28 cellular contexts compared by ENCODE assay signal in the genomic region with DNA sequence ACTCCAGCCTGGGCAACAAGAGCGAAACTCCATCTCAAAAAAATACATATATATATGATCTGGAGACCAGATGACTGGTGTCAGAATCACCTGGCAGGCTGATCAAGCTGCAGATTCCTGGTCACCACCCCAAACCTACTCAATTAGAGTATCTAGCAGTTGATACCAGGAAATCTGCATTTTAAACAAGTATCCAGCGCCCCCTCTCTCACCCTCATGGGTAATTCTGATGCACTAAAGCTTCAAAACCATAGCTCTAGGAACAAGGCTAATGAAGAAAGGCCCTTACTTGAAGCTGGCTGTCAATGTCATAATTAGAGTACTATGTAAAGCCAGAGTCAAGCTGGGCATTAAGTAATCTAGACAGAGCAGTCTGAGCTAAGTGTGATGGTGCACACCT. TPM values are rescaled to one million over a fixed set of nuclear protein-coding genes. Genes with fewer than 3 reads are reported as not detected.
DNase-seq lines count a peak whose midpoint lies in the region; ATAC-seq and TF ChIP-seq lines count a peak whose summit lies in the region.
"Had no signal": no experiment of that assay in that cellular context is flagged by ENCODE, and none has a peak within 500 bp of the region (broad histone marks: within the 10 kb centered on the region; RNA-seq: fewer than 3 reads in every experiment).

No MANE protein-coding gene starts in this region.

- H3K4me2 ChIP-seq in H9 (ENCODE audit: insufficient read depth, insufficient read length, low read length) = no peak overlapping the region

- no peak overlapping the region for H3K56ac ChIP-seq in H9 (ENCODE audit: insufficient read length, low read depth, low read length)

- H2BK20ac ChIP-seq in H9 (ENCODE audit: low read depth, low read length, poor library complexity, severe bottlenecking) = no peak overlapping the region

- H3K36me3 Mint-ChIP-seq in activated CD4-positive, alpha-beta T cell treated with anti-CD3 and anti-CD28 coated beads for 36 hours (ENCODE audit: low read depth) = peaks cover 28% of the 10 kb centered on the region
- peaks cover 20 to 60% (median 56%) of the 10 kb centered on the region in 3 experiments; a peak in 6 of 7 replicates for H3K36me3 Mint-ChIP-seq in H9 (ENCODE audit: insufficient read depth in 1 of 3, low read depth in 3 of 3)
- peaks cover 89% of the 10 kb centered on the region for H3K36me3 Mint-ChIP-seq in activated T-helper 17 cell treated with anti-CD3 and anti-CD28 coated beads, Interleukin-2, amount 50 U/mL, for 72 hours (ENCODE audit: low read depth)

- ATAC-seq in activated CD4-positive, alpha-beta T cell treated with anti-CD3 and anti-CD28 coated beads for 36 hours = peak; percentile 39
- ATAC-seq in activated T-helper 17 cell treated with anti-CD3 and anti-CD28 coated beads, Interleukin-2, amount 50 U/mL, for 72 hours (replicated peaks) = no peak
- no peak for ATAC-seq in left lobe of liver
- ATAC-seq: activated CD4-positive, CD25-positive, alpha-beta regulatory T cell treated with anti-CD3 and anti-CD28 coated beads, Interleukin-2, amount 50 U/mL, for 24 hours; heart left ventricle had no signal

- H2BK120ac ChIP-seq in H9 (ENCODE audit: low read depth, low read length, poor library complexity, severe bottlenecking) = no peak overlapping the region

- H3K9ac ChIP-seq in H9 (ENCODE audit: extremely low read depth, insufficient read length, low read length) = no peak overlapping the region

- H3K23ac ChIP-seq in H9 (ENCODE audit: insufficient read length, low read depth, low read length) = no peak overlapping the region

- no peak overlapping the region for H3K27ac Mint-ChIP-seq in activated CD4-positive, alpha-beta T cell treated with anti-CD3 and anti-CD28 coated beads for 36 hours
- no peak overlapping the region for H3K27ac Mint-ChIP-seq in H9
- H3K27ac Mint-ChIP-seq in activated T-helper 17 cell treated with anti-CD3 and anti-CD28 coated beads, Interleukin-2, amount 50 U/mL, for 72 hours = peak overlapping the region; percentile 61
- H3K27ac Mint-ChIP-seq: T-helper 1 cell treated with Interleukin-12 subunit alpha and Interleukin-12 subunit beta and Interleukin-4 antibody, amounts not matched to agents 30 μg/mL and 1 μg/mL, for 36 hours had no signal

- intact Hi-C loops in activated CD4-positive, alpha-beta T cell treated with anti-CD3 and anti-CD28 coated beads for 36 hours (cut with DNase I, micrococcal nuclease) = no loop called here

- TF ChIP-seq CTCF in H9 (conservative IDR thresholded peaks at IDR 0.05) = 0 out of 3 replicates have a peak, but pooled peaks have one; percentile 19

- no peak overlapping the region for H2BK12ac ChIP-seq in H9 (ENCODE audit: insufficient read length, low read depth, low read length)

- no peak overlapping the region for H4K91ac ChIP-seq in H9 (ENCODE audit: insufficient read length, low read depth, low read length)

- H3K4me3 Mint-ChIP-seq in activated CD4-positive, alpha-beta T cell treated with anti-CD3 and anti-CD28 coated beads for 36 hours = no peak overlapping the region
- H3K4me3 Mint-ChIP-seq in H9 = no peak overlapping the region
- no peak overlapping the region for H3K4me3 Mint-ChIP-seq in activated T-helper 17 cell treated with anti-CD3 and anti-CD28 coated beads, Interleukin-2, amount 50 U/mL, for 72 hours
- H3K4me3 Mint-ChIP-seq: CD4-positive, alpha-beta memory T cell; T-helper 1 cell treated with Interleukin-12 subunit alpha and Interleukin-12 subunit beta and Interleukin-4 antibody, amounts not matched to agents 30 μg/mL and 1 μg/mL, for 36 hours had no signal

- no peak overlapping the region for H3K18ac ChIP-seq in H9 (ENCODE audit: insufficient read length, low read depth, low read length)

- no peak overlapping the region for H2BK15ac ChIP-seq in H9 (ENCODE audit: low read depth, low read length)

- H3K27ac ChIP-seq in H9 (ENCODE audit: insufficient read length, low read depth, low read length) = no peak overlapping the region
- H3K27ac ChIP-seq: esophagus muscularis mucosa, heart left ventricle, left ventricle myocardium inferior, right lobe of liver, RWPE1, tibial artery, vagina had no signal

- peaks cover 6% of the 10 kb centered on the region for H3K4me1 Mint-ChIP-seq in activated CD4-positive, alpha-beta T cell treated with anti-CD3 and anti-CD28 coated beads for 36 hours
- H3K4me1 Mint-ChIP-seq in H9 = no peaks in the 10 kb centered on the region
- peaks cover 13% of the 10 kb centered on the region for H3K4me1 Mint-ChIP-seq in activated T-helper 17 cell treated with anti-CD3 and anti-CD28 coated beads, Interleukin-2, amount 50 U/mL, for 72 hours

- H3T11ph ChIP-seq in H9 (ENCODE audit: low read length) = no peak overlapping the region

- H3K4ac ChIP-seq in H9 (ENCODE audit: low read depth, low read length) = no peak overlapping the region

- no peaks in the 10 kb centered on the region for H3K79me1 ChIP-seq in H9 (ENCODE audit: insufficient read depth, low read depth, low read length, poor library complexity, severe bottlenecking)

- H4K5ac ChIP-seq in H9 (ENCODE audit: insufficient read length, low read depth, low read length) = no peak overlapping the region

- no peak overlapping the region for H4K8ac ChIP-seq in H9 (replicated peaks; ENCODE audit: insufficient read length, low read depth, low read length)

- no peaks in the 10 kb centered on the region for H3K23me2 ChIP-seq in H9 (ENCODE audit: insufficient read length, low read depth, low read length, poor library complexity, severe bottlenecking)

- H3K9me3 Mint-ChIP-seq in activated CD4-positive, alpha-beta T cell treated with anti-CD3 and anti-CD28 coated beads for 36 hours (ENCODE audit: low read depth) = no peaks in the 10 kb centered on the region
- H3K9me3 Mint-ChIP-seq in H9 = peaks cover 0 to 8% of the 10 kb centered on the region in 2 experiments; a peak in 3 of 5 replicates
- no peaks in the 10 kb centered on the region for H3K9me3 Mint-ChIP-seq in activated T-helper 17 cell treated with anti-CD3 and anti-CD28 coated beads, Interleukin-2, amount 50 U/mL, for 72 hours
- H3K9me3 Mint-ChIP-seq: CD4-positive, alpha-beta memory T cell; T-helper 1 cell treated with Interleukin-12 subunit alpha and Interleukin-12 subunit beta and Interleukin-4 antibody, amounts not matched to agents 30 μg/mL and 1 μg/mL, for 36 hours had no signal

- no peak overlapping the region for H3K14ac ChIP-seq in H9 (ENCODE audit: insufficient read depth, low read length)

- POLR2A ChIA-PET in activated CD4-positive, alpha-beta T cell treated with anti-CD3 and anti-CD28 coated beads for 36 hours (lab: Charles Lee) = interaction anchor here (0.5 to 0.7 kb wide), 3 partner anchors 148 to 558 kb away, joined by 3 to 11 read pairs (median 6); partner anchors contain the start of gene MXD1

- H3K27me3 ChIP-seq in H9 (ENCODE audit: insufficient read depth, low read length) = no peaks in the 10 kb centered on the region
- H3K27me3 ChIP-seq: esophagus muscularis mucosa, heart left ventricle, right lobe of liver, tibial artery, vagina had no signal

- CTCF ChIA-PET in activated CD4-positive, alpha-beta T cell treated with anti-CD3 and anti-CD28 coated beads for 36 hours (lab: Charles Lee) = interaction anchor here (0.8 to 1.6 kb wide), 3 partner anchors 19 to 218 kb away, joined by 3 to 6 read pairs (median 4); partner anchors contain the start of gene MXD1

- H4K20me1 ChIP-seq in H9 (ENCODE audit: control insufficient read depth, insufficient read depth, insufficient read length) = no peaks in the 10 kb centered on the region

- no peaks in the 10 kb centered on the region for H3K27me3 Mint-ChIP-seq in activated CD4-positive, alpha-beta T cell treated with anti-CD3 and anti-CD28 coated beads for 36 hours
- H3K27me3 Mint-ChIP-seq in H9 (ENCODE audit: low read depth) = no peaks in the 10 kb centered on the region
- no peaks in the 10 kb centered on the region for H3K27me3 Mint-ChIP-seq in activated T-helper 17 cell treated with anti-CD3 and anti-CD28 coated beads, Interleukin-2, amount 50 U/mL, for 72 hours
- H3K27me3 Mint-ChIP-seq: CD4-positive, alpha-beta memory T cell had no signal

- WGBS in H9 (ENCODE audit: extremely low coverage, insufficient read length, low lambda C conversion rate) = no CpG with 5 or more reads among the region's 2 CpGs

- H3K4me1 ChIP-seq in H9 (ENCODE audit: insufficient read depth, low read length) = no peaks in the 10 kb centered on the region
- H3K4me1 ChIP-seq: heart left ventricle, left ventricle myocardium inferior, right lobe of liver, tibial artery, vagina had no signal

- H2BK5ac ChIP-seq in H9 (ENCODE audit: insufficient read length, low read length) = no peak overlapping the region

- DNase-seq in activated CD4-positive, alpha-beta T cell treated with anti-CD3 and anti-CD28 coated beads for 36 hours = no peak
- no peak for DNase-seq in activated CD4-positive, alpha-beta T cell treated with anti-CD3 and anti-CD28 coated beads, Interleukin-2, amount 50 U/mL, for 1 hour
- no peak for DNase-seq in H9
- DNase-seq in left lobe of liver (ENCODE audit: low spot score) = peak; percentile 19
- no peak for DNase-seq in stimulated activated CD4-positive, alpha-beta T cell treated with anti-CD3 and anti-CD28 coated beads, Interleukin-15, amount 100 ng/mL, for 24 hours
- DNase-seq in SKM-1 (lab: John Stamatoyannopoulos, UW; ENCODE audit: unreplicated experiment) = no peak
- DNase-seq in COLO829 (ENCODE audit: low spot score) = no peak
- DNase-seq: activated CD8-positive, alpha-beta memory T cell treated with anti-CD3 and anti-CD28 coated beads for 24 hours; activated T-cell treated with anti-CD3 and anti-CD28 coated beads, Interleukin-2, amount 50 U/mL, for 1 hour; CD4-positive, alpha-beta memory T cell; central memory CD4-positive, alpha-beta T cell; foreskin melanocyte; heart left ventricle; islet precursor cell; left ventricle myocardium inferior; mesenchymal stem cell; NCI-H1092; NCI-H187 treated with DMSO at 0.1 percent for 48 hours; NCI-H2171; right lobe of liver; stimulated activated CD4-positive, alpha-beta T cell treated with anti-CD3 and anti-CD28 coated beads, Interleukin-4, amount 100 ng/mL, for 1 hour; tibial artery had no signal

- no peak overlapping the region for H2AK5ac ChIP-seq in H9 (ENCODE audit: insufficient read length, low read length)

- H3K79me2 ChIP-seq in H9 (ENCODE audit: insufficient read depth, low read length) = no peaks in the 10 kb centered on the region

- peaks cover 7% of the 10 kb centered on the region for H3K9me3 ChIP-seq in H9 (ENCODE audit: control insufficient read depth, low read depth, low read length)
- H3K9me3 ChIP-seq: esophagus muscularis mucosa, heart left ventricle, left ventricle myocardium inferior, right lobe of liver, tibial artery, vagina had no signal

- H2AFZ ChIP-seq in H9 (ENCODE audit: low read length) = no peak overlapping the region

RNA-seq across cellular contexts. Expression of gene PCBP1, which starts 25.0 kb away (rescaled TPM):
- 100 to 1,000 TPM; 417 to 450 TPM for total RNA-seq in activated CD4-positive, alpha-beta T cell treated with anti-CD3 and anti-CD28 coated beads for 36 hours
- total RNA-seq in H9 (2021) = 457 and 465 TPM in 2 replicates
- total RNA-seq in activated T-helper 17 cell treated with anti-CD3 and anti-CD28 coated beads, Interleukin-2, amount 50 U/mL, for 72 hours = 100 to 1,000 TPM; 385 to 468 TPM
- total RNA-seq in left lobe of liver = 161 TPM
